9 cellular contexts compared by ENCODE assay signal in genomic region chr1:17212487-17213121, GRCh38. TPM values are rescaled to one million over a fixed set of nuclear protein-coding genes. Genes with fewer than 3 reads are reported as not detected.
DNase-seq lines count a peak whose midpoint lies in the region; ATAC-seq and TF ChIP-seq lines count a peak whose summit lies in the region.
"Had no signal": no experiment of that assay in that cellular context is flagged by ENCODE, and none has a peak within 500 bp of the region (broad histone marks: within the 10 kb centered on the region; RNA-seq: fewer than 3 reads in every experiment).

No MANE protein-coding gene starts in this region.

- peaks cover 83% of the 10 kb centered on the region for H3K27me3 Mint-ChIP-seq in stimulated activated naive CD8-positive, alpha-beta T cell treated with anti-CD3 and anti-CD28 coated beads, Interleukin-15, amount 100 ng/mL, for 72 hours

- H3K4me1 Mint-ChIP-seq in stimulated activated naive CD8-positive, alpha-beta T cell treated with anti-CD3 and anti-CD28 coated beads, Interleukin-15, amount 100 ng/mL, for 72 hours: peaks cover 79% of the 10 kb centered on the region

- peak; percentile 25 for DNase-seq in NCI-H748 (lab: John Stamatoyannopoulos, UW; ENCODE audit: unreplicated experiment)
- no peak for DNase-seq in NCI-H748 treated with DMSO at 0.1 percent for 48 hours (lab: John Stamatoyannopoulos, UW)
- DNase-seq in activated naive CD8-positive, alpha-beta T cell treated with anti-CD3 and anti-CD28 coated beads, Interleukin-2, amount 50 U/mL, for 16 hours (ENCODE audit: low read depth, low spot score): peak; percentile 26
- DNase-seq in myocyte (ENCODE audit: low read depth): peak; percentile 82
- DNase-seq in stimulated activated naive CD8-positive, alpha-beta T cell treated with anti-CD3 and anti-CD28 coated beads, Interleukin-15, amount 100 ng/mL, for 72 hours: peak; percentile 67 to 74
- no peak for DNase-seq in midbrain (lab: John Stamatoyannopoulos, UW)

- peak; percentile 78 for ATAC-seq in SK-N-SH treated with all-trans-retinoic acid at 6 μM for 48 hours
- peak; percentile 58 for ATAC-seq in stimulated activated naive CD8-positive, alpha-beta T cell treated with anti-CD3 and anti-CD28 coated beads, Interleukin-15, amount 100 ng/mL, for 72 hours
- no peak for ATAC-seq in HG02798 (IDR thresholded peaks at IDR 0.05; ENCODE audit: poor library complexity, unreplicated experiment)

- H3K4me3 Mint-ChIP-seq in stimulated activated naive CD8-positive, alpha-beta T cell treated with anti-CD3 and anti-CD28 coated beads, Interleukin-15, amount 100 ng/mL, for 72 hours: peak overlapping the region; percentile 63 to 67

- no peaks in the 10 kb centered on the region for H3K9me3 Mint-ChIP-seq in stimulated activated naive CD8-positive, alpha-beta T cell treated with anti-CD3 and anti-CD28 coated beads, Interleukin-15, amount 100 ng/mL, for 72 hours

- peak overlapping the region; percentile 70 to 79 for H3K27ac Mint-ChIP-seq in stimulated activated naive CD8-positive, alpha-beta T cell treated with anti-CD3 and anti-CD28 coated beads, Interleukin-15, amount 100 ng/mL, for 72 hours

TF ChIP-seq in SK-N-SH treated with all-trans-retinoic acid at 6 μM for 48 hours, 23 proteins besides CTCF, POLR2A, EP300 and RAD21:
- TF ChIP-seq CSDC2 (CRISPR knock-in tag; IDR thresholded peaks at IDR 0.05) (no peak), POU6F1 (CRISPR knock-in tag; IDR thresholded peaks at IDR 0.05; ENCODE audit: borderline replicate concordance, low read depth) (no peak), CSRNP3 (CRISPR knock-in tag; IDR thresholded peaks at IDR 0.05) (no peak)

RNA-seq across cellular contexts. Expression of gene PADI1, which starts 7.7 kb away (rescaled TPM):
- 0.24 and 0.31 TPM in 2 replicates for total RNA-seq in myocyte
- polyA plus RNA-seq in myocyte (2012): 7.1 TPM

RNA-seq across cellular contexts. Expression of gene PADI3, which starts 36.3 kb away (rescaled TPM):
- not detected in 2 replicates for total RNA-seq in myocyte
- polyA plus RNA-seq in myocyte (2012): 0.03 TPM
- polyA plus RNA-seq: adipose tissue had no signal

Comparison
In these comparisons a context has a peak if more than half of its experiments do, and no peak if none do; other contexts are left out.
1. DNase-seq: peak in NCI-H748 (single experiment), activated naive CD8-positive, alpha-beta T cell treated with anti-CD3 and anti-CD28 coated beads, Interleukin-2, amount 50 U/mL, for 16 hours (single experiment), myocyte (single experiment) and stimulated activated naive CD8-positive, alpha-beta T cell treated with anti-CD3 and anti-CD28 coated beads, Interleukin-15, amount 100 ng/mL, for 72 hours (2 of 2); none in NCI-H748 treated with DMSO at 0.1 percent for 48 hours (single experiment) and midbrain (single experiment).